In the genomic region with DNA sequence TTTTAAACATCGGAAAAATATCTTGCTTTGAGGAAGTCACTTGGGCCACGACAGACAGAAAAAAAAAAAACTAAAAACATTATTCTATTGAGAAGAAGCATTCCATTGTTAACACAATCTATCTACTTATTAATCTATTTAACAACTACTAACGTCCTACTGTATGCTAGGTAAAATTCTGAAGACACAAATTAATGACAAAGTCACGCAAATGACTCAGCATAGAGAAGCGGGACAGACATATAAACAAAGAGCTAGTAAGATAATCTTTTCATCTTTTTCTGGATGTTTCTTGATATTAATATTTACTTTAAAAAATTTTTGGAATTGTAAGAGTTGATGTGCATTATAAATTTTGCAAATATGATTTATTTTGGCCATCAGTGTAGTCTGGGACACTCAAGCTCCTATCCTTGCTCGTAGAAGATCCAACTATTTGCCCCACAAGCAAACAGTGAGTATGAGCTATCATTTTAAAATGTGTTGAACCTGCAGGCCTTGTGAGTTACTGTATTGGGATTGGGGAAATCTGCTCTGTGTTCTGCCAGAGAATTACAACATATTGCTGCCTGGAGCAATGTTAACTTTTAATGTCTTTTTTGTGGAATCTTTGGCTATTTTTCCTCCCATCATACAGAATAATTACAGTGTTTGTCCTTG, we compare ENCODE assay signal across 15 cellular contexts.
DNase-seq lines count a peak whose midpoint lies in the region; ATAC-seq and TF ChIP-seq lines count a peak whose summit lies in the region.
"Had no signal": no experiment of that assay in that cellular context is flagged by ENCODE, and none has a peak within 500 bp of the region (broad histone marks: within the 10 kb centered on the region; RNA-seq: fewer than 3 reads in every experiment).

No MANE protein-coding gene starts in this region.

- peak; percentile 71 for ATAC-seq in SK-N-SH treated with all-trans-retinoic acid at 6 μM for 48 hours
- ATAC-seq: mucosa of descending colon, WTC11 had no signal

- H3K4me1 ChIP-seq in skeletal muscle satellite cell (ENCODE audit: control insufficient read depth, insufficient read depth, low read length): peaks cover 40% of the 10 kb centered on the region
- H3K4me1 ChIP-seq in PC-9 (replicated peaks; ENCODE audit: insufficient read depth): no peaks in the 10 kb centered on the region

- no peaks in the 10 kb centered on the region for H4K20me1 ChIP-seq in PC-9 (ENCODE audit: insufficient read depth)

- H3F3A ChIP-seq in PC-9 (ENCODE audit: insufficient read depth, low read depth): no peaks in the 10 kb centered on the region

- no peak overlapping the region for H2AFZ ChIP-seq in PC-9

- H3K9ac ChIP-seq in skeletal muscle satellite cell (ENCODE audit: low read depth, low read length): peak overlapping the region; percentile 33

- H3K9me3 ChIP-seq in skeletal muscle satellite cell (replicated peaks; ENCODE audit: low read length) (no peaks in the 10 kb centered on the region), PC-9 (ENCODE audit: insufficient read depth, low read depth) (no peaks in the 10 kb centered on the region)
- H3K9me3 ChIP-seq: mucosa of descending colon, ovary had no signal

- no TSS peak for BruUV-seq in PC-9 (replicated peaks; lab: Mats Ljungman, UMichigan)

- POLR2A ChIA-PET in PC-9 (lab: Charles Lee; ENCODE audit: unreplicated experiment): no interaction called here

- H3K4me2 ChIP-seq in skeletal muscle satellite cell (ENCODE audit: low read length) (no peak overlapping the region), PC-9 (no peak overlapping the region)

- H3K79me2 ChIP-seq in PC-9 (ENCODE audit: low read depth): no peaks in the 10 kb centered on the region

- H3K27ac ChIP-seq in PC-9: no peak overlapping the region
- H3K27ac ChIP-seq: ovary had no signal

- H3K9me2 ChIP-seq in PC-9 (ENCODE audit: insufficient read depth): no peaks in the 10 kb centered on the region

- H3K36me3 ChIP-seq in skeletal muscle satellite cell (ENCODE audit: insufficient read depth, low read length) (no peaks in the 10 kb centered on the region), PC-9 (ENCODE audit: low read depth) (no peaks in the 10 kb centered on the region)
- H3K36me3 ChIP-seq: ovary had no signal

- H3K27me3 ChIP-seq in skeletal muscle satellite cell (ENCODE audit: control insufficient read depth, insufficient read depth, low read length) (no peaks in the 10 kb centered on the region), PC-9 (ENCODE audit: insufficient read depth, low read depth) (no peaks in the 10 kb centered on the region)
- H3K27me3 ChIP-seq: ovary had no signal

- CTCF ChIA-PET in PC-9 (lab: Charles Lee): no interaction called here

- intact Hi-C loops in PC-9 (cut with micrococcal nuclease; ENCODE audit: unreplicated experiment): no loop called here

- H3K4me3 ChIP-seq in skeletal muscle satellite cell (ENCODE audit: low read length): no peak overlapping the region
- H3K4me3 ChIP-seq in PC-9: no peak overlapping the region
- H3K4me3 ChIP-seq: mucosa of descending colon, ovary had no signal

- DNase-seq in HCEC 1CT: peak; percentile 81
- peak; percentile 37 for DNase-seq in fibroblast of the conjunctiva (ENCODE audit: low read depth)
- no peak for DNase-seq in NCI-H187 treated with DMSO at 0.1 percent for 48 hours (lab: John Stamatoyannopoulos, UW)
- no peak for DNase-seq in PC-9
- no peak for DNase-seq in AML-193 (lab: John Stamatoyannopoulos, UW)
- DNase-seq: activated gamma-delta T cell treated with Interleukin-2 at 50 U/mL for 16 hours, glutamatergic neuron, KBM-7, mucosa of descending colon, NCI-H510A treated with DMSO at 0.1 percent for 48 hours, ovary, T-helper 1 cell had no signal

- TF ChIP-seq CTCF in PC-9 (conservative IDR thresholded peaks at IDR 0.05): no peak

TF ChIP-seq in SK-N-SH treated with all-trans-retinoic acid at 6 μM for 48 hours, 23 proteins besides CTCF, POLR2A, EP300 and RAD21:
- TF ChIP-seq OSR1 (CRISPR knock-in tag; IDR thresholded peaks at IDR 0.05): no peak
- TF ChIP-seq, protein P1, sequence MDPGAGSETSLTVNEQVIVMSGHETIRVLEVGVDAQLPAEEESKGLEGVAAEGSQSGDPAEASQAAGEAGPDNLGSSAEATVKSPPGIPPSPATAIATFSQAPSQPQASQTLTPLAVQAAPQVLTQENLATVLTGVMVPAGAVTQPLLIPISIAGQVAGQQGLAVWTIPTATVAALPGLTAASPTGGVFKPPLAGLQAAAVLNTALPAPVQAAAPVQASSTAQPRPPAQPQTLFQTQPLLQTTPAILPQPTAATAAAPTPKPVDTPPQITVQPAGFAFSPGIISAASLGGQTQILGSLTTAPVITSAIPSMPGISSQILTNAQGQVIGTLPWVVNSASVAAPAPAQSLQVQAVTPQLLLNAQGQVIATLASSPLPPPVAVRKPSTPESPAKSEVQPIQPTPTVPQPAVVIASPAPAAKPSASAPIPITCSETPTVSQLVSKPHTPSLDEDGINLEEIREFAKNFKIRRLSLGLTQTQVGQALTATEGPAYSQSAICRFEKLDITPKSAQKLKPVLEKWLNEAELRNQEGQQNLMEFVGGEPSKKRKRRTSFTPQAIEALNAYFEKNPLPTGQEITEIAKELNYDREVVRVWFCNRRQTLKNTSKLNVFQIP (CRISPR knock-in tag; IDR thresholded peaks at IDR 0.05; ENCODE audit: borderline replicate concordance, low read depth): no peak
- peak; percentile 49 for TF ChIP-seq ISL1 (CRISPR knock-in tag; IDR thresholded peaks at IDR 0.05)

Comparison
In these comparisons a context has a peak if more than half of its experiments do, and no peak if none do; other contexts are left out.
1. DNase-seq: peak in HCEC 1CT (single experiment) and fibroblast of the conjunctiva (single experiment); none in NCI-H187 treated with DMSO at 0.1 percent for 48 hours (single experiment), PC-9 (0 of 2) and AML-193 (0 of 2).